1 cellular context compared by ENCODE assay signal in genomic region chr18:59061914-59062642, GRCh38.
TF ChIP-seq lines count a peak whose summit lies in the region.

No MANE protein-coding gene starts in this region.

TF ChIP-seq in GM12878, 131 proteins besides CTCF, POLR2A, EP300 and RAD21 (continued from another document):
- peak; percentile 33 for TF ChIP-seq PBX3 (IDR thresholded peaks at IDR 0.05; ENCODE audit: insufficient replicate concordance, low read depth, low read length)
- no peak for TF ChIP-seq KDM1A (IDR thresholded peaks at IDR 0.05; ENCODE audit: borderline replicate concordance)
TF ChIP-seq in GM12878: peak in this region for 3.
